18 cellular contexts compared by ENCODE assay signal in genomic region chr7:483656-484364, GRCh38. TPM values are rescaled to one million over a fixed set of nuclear protein-coding genes. Genes with fewer than 3 reads are reported as not detected.
DNase-seq lines count a peak whose midpoint lies in the region; ATAC-seq, FAIRE-seq and TF ChIP-seq lines count a peak whose summit lies in the region.
"Had no signal": no experiment of that assay in that cellular context is flagged by ENCODE, and none has a peak within 500 bp of the region (broad histone marks: within the 10 kb centered on the region; RNA-seq: fewer than 3 reads in every experiment).

No MANE protein-coding gene starts in this region.

- H3K9me3 Mint-ChIP-seq in nephron = peaks cover 10% of the 10 kb centered on the region

- H3K27me3 ChIP-seq in NT2/D1 (ENCODE audit: insufficient read depth, insufficient read length) (peaks cover 17% of the 10 kb centered on the region), H1 (replicated peaks in 1 of 4; ENCODE audit: control insufficient read depth in 3 of 4, extremely low read depth in 1 of 4, insufficient read depth in 3 of 4, low read length in 3 of 4) (no peaks in the 10 kb centered on the region; a peak in 1 of 7 replicates), spleen (replicated peaks in 1 of 7) (peaks cover 0 to 40% (median 0%) of the 10 kb centered on the region in 7 donors)
- H3K27me3 ChIP-seq: SJCRH30 had no signal

- H2BK120ac ChIP-seq in H1 (replicated peaks; ENCODE audit: low read depth, low read length) = no peak overlapping the region

- no peaks in the 10 kb centered on the region for H3K79me1 ChIP-seq in H1 (ENCODE audit: low read depth, low read length)

- H3K4me3 ChIP-seq in NT2/D1 (ENCODE audit: insufficient read length, low read depth) = no peak overlapping the region
- no peak overlapping the region for H3K4me3 ChIP-seq in H1 (ENCODE audit: extremely low read depth in 1 of 4, insufficient read depth in 2 of 4, low read depth in 3 of 4, low read length in 4 of 4)
- no peak overlapping the region for H3K4me3 ChIP-seq in spleen
- H3K4me3 ChIP-seq: GM23248, SJCRH30 had no signal

- H2BK20ac ChIP-seq in H1 (ENCODE audit: low read length) = no peak overlapping the region

- H2AFZ ChIP-seq in H1 (ENCODE audit: low read length) = no peak overlapping the region
- H2AFZ ChIP-seq: GM23248 had no signal

- no peak overlapping the region for H2AK5ac ChIP-seq in H1 (ENCODE audit: low read depth, low read length)

- CTCF ChIA-PET in H1 (lab: Charles Lee; ENCODE audit: partially characterized antibody) = interaction anchor here (2.0 kb wide), 1 partner anchor 162 kb away, joined by 4 read pairs; no protein-coding TSS in a partner anchor

- H3K36me3 Mint-ChIP-seq in nephron (ENCODE audit: low read depth) = peaks cover 9% of the 10 kb centered on the region

- H4K5ac ChIP-seq in H1 (ENCODE audit: insufficient read length, low read depth, low read length) = no peak overlapping the region

- no peak for TF ChIP-seq RAD21 in H1 (IDR thresholded peaks at IDR 0.05 in 1 of 2, conservative IDR thresholded peaks at IDR 0.05 in 1 of 2; ENCODE audit: low read depth in 2 of 2, low read length in 2 of 2)

- H3K79me2 ChIP-seq in H1 (ENCODE audit: control insufficient read depth in 1 of 2, insufficient read depth in 2 of 2, low read length in 2 of 2) = no peaks in the 10 kb centered on the region

- 0 out of 2 replicates have a peak, but pooled peaks cover 8% of the 10 kb centered on the region for H3K9me3 ChIP-seq in NT2/D1 (ENCODE audit: insufficient read depth, low read length)
- H3K9me3 ChIP-seq in H1 (ENCODE audit: insufficient read depth in 2 of 2, low read depth in 1 of 2, low read length in 1 of 2) = no peaks in the 10 kb centered on the region
- H3K9me3 ChIP-seq in spleen = no peaks in the 10 kb centered on the region
- H3K9me3 ChIP-seq: SJCRH30 had no signal

- TF ChIP-seq EP300 in H1 (IDR thresholded peaks at IDR 0.05; ENCODE audit: borderline replicate concordance in 1 of 2, low read depth in 2 of 2, low read length in 2 of 2) = no peak

- no peak overlapping the region for H3K14ac ChIP-seq in H1 (ENCODE audit: insufficient read length)

- no peak overlapping the region for H3K4ac ChIP-seq in H1 (replicated peaks; ENCODE audit: insufficient read length, low read depth, low read length)

- peaks cover 0 to 13% of the 10 kb centered on the region in 2 experiments for H4K20me1 ChIP-seq in H1 (replicated peaks in 1 of 2; ENCODE audit: control insufficient read depth in 1 of 2, insufficient read depth in 2 of 2, low read length in 2 of 2)

- no peak overlapping the region; the same call in 1 of the 2 replicates for H3K18ac ChIP-seq in H1 (ENCODE audit: extremely low read depth, low read length)

- no peak overlapping the region for H4K91ac ChIP-seq in H1 (replicated peaks; ENCODE audit: insufficient read length, low read length)

- TF ChIP-seq CTCF in H1 (IDR thresholded peaks at IDR 0.05; ENCODE audit: control extremely low read depth in 1 of 3, insufficient read depth in 1 of 3, low read depth in 1 of 3, low read length in 3 of 3) (no peak), nephron (IDR thresholded peaks at IDR 0.05; ENCODE audit: unreplicated experiment in 3 of 3) (no peak), spleen (IDR thresholded peaks at IDR 0.05 in 8 of 11, conservative IDR thresholded peaks at IDR 0.05 in 3 of 11) (no peak)

- DNase-seq in NT2/D1 (ENCODE audit: low read depth, low spot score) = no peak
- no peak for DNase-seq in H1 (ENCODE audit: low read depth in 1 of 2, low spot score in 2 of 2)
- DNase-seq in spleen = peak; percentile 56
- DNase-seq in GM19238 (ENCODE audit: insufficient read length, low spot score) = no peak
- no peak for DNase-seq in amniotic stem cell (lab: John Stamatoyannopoulos, UW)
- DNase-seq: ACHN, C1 segment of cervical spinal cord, GM23248, KBM-7, NCI-H187, NCI-H226, NCI-H524, NCI-H82, PC-3, SJCRH30 had no signal

- no peak overlapping the region for H2BK5ac ChIP-seq in H1 (ENCODE audit: low read depth, low read length)

- peak overlapping the region; percentile 33 to 40 (median 38) for H3K4me3 Mint-ChIP-seq in nephron

- H2BK12ac ChIP-seq in H1 (ENCODE audit: low read depth, low read length) = 0 out of 2 replicates have a peak overlapping the region, but pooled peaks have one; percentile 39

- H3K27ac ChIP-seq in H1 (ENCODE audit: low read depth, low read length) (no peak overlapping the region), spleen (no peak overlapping the region)
- H3K27ac ChIP-seq: GM23248, SJCRH30 had no signal

- intact Hi-C loops in spleen (cut with DNase I; ENCODE audit: low total_unique reads) = no loop called here

- peaks cover 60% of the 10 kb centered on the region for H3K4me1 Mint-ChIP-seq in nephron

- no peak for FAIRE-seq in H1 (lab: Jason Lieb, UNC)
- FAIRE-seq: D721Med had no signal

- 95% methylated on average over 10 of the region's 10 CpGs; no CpG with 5 or more reads in 1 of the 2 experiments for WGBS in H1 (ENCODE audit: extremely low coverage in 1 of 2, insufficient coverage in 1 of 2, insufficient read length in 1 of 2, insufficient replicate concordance in 2 of 2, low coverage in 1 of 2, low lambda C conversion rate in 2 of 2, missing lambda C conversion rate in 1 of 2), 2 experiments
- WGBS in spleen, 5 donors = 64 to 77% (median 72%) methylated on average over 7 to 10 of the region's 10 CpGs

- H3K4me1 ChIP-seq in NT2/D1 (ENCODE audit: insufficient read depth, insufficient read length) = peaks cover 28% of the 10 kb centered on the region
- peaks cover 0 to 28% (median 12%) of the 10 kb centered on the region in 4 experiments; a peak in 6 of 7 replicates for H3K4me1 ChIP-seq in H1 (replicated peaks in 1 of 4; ENCODE audit: control insufficient read depth in 3 of 4, insufficient read depth in 4 of 4, low read length in 3 of 4)
- peaks cover 3 to 22% (median 11%) of the 10 kb centered on the region in 6 donors for H3K4me1 ChIP-seq in spleen

- no peak overlapping the region for H3K4me2 ChIP-seq in H1 (ENCODE audit: insufficient read depth in 1 of 2, low read depth in 2 of 2, low read length in 2 of 2)

- peak overlapping the region; percentile 84 to 91 (median 90) for H3K27ac Mint-ChIP-seq in nephron

- peaks cover 31% of the 10 kb centered on the region for H3K27me3 Mint-ChIP-seq in nephron (ENCODE audit: low read depth)

- H3K56ac ChIP-seq in H1 (replicated peaks; ENCODE audit: insufficient read length, low read depth, low read length) = peak overlapping the region; percentile 98

- H3K23me2 ChIP-seq in H1 (ENCODE audit: low read depth, low read length) = peaks cover 15% of the 10 kb centered on the region; the same call in 1 of the 2 replicates

- H3K36me3 ChIP-seq in NT2/D1 (ENCODE audit: insufficient read depth, insufficient read length, low read length) (no peaks in the 10 kb centered on the region), H1 (ENCODE audit: control insufficient read depth in 2 of 4, insufficient read depth in 4 of 4, low read length in 3 of 4) (no peaks in the 10 kb centered on the region), spleen (no peaks in the 10 kb centered on the region)
- H3K36me3 ChIP-seq: SJCRH30 had no signal

- TF ChIP-seq POLR2A in H1 (IDR thresholded peaks at IDR 0.05; ENCODE audit: control extremely low read depth in 1 of 2, low read depth in 2 of 2, low read length in 2 of 2) = no peak
- TF ChIP-seq POLR2A in spleen (IDR thresholded peaks at IDR 0.05) = no peak

- H2BK15ac ChIP-seq in H1 (ENCODE audit: low read length) = 0 out of 2 replicates have a peak overlapping the region, but pooled peaks have one; percentile 29

- POLR2A ChIA-PET in H1 (lab: Charles Lee; ENCODE audit: partially characterized antibody) = no interaction called here

- ATAC-seq in HG03196 (IDR thresholded peaks at IDR 0.05; ENCODE audit: unreplicated experiment) = no peak
- ATAC-seq: PC-3 had no signal

- H3K23ac ChIP-seq in H1 (ENCODE audit: insufficient read length) = no peak overlapping the region

- H3K9ac ChIP-seq in NT2/D1 (ENCODE audit: insufficient read length, low read depth) (peak overlapping the region; percentile 24), H1 (replicated peaks in 1 of 4; ENCODE audit: extremely low read depth in 1 of 4, low read depth in 3 of 4, low read length in 3 of 4) (no peak overlapping the region)
- H3K9ac ChIP-seq: GM23248 had no signal

- H4K8ac ChIP-seq in H1 (ENCODE audit: extremely low read depth, insufficient read depth, low read length) = no peak overlapping the region

TF ChIP-seq in H1, 55 proteins besides CTCF, POLR2A, EP300 and RAD21 (continues in another document):
- TF ChIP-seq SIX5 (IDR thresholded peaks at IDR 0.05; ENCODE audit: low read depth, low read length) = no peak
- TF ChIP-seq BRCA1 (IDR thresholded peaks at IDR 0.05; ENCODE audit: low read depth, low read length) = no peak
- no peak for TF ChIP-seq NANOG (IDR thresholded peaks at IDR 0.05; ENCODE audit: insufficient read depth, low read depth, low read length, poor library complexity, severe bottlenecking)
- no peak for TF ChIP-seq RBBP5 (IDR thresholded peaks at IDR 0.05; ENCODE audit: borderline replicate concordance, low read depth, low read length)
- no peak for TF ChIP-seq RXRA (IDR thresholded peaks at IDR 0.05; ENCODE audit: insufficient read depth, low read depth, low read length)
- TF ChIP-seq CEBPB (IDR thresholded peaks at IDR 0.05; ENCODE audit: low read depth, low read length) = no peak
- TF ChIP-seq, protein P1, sequence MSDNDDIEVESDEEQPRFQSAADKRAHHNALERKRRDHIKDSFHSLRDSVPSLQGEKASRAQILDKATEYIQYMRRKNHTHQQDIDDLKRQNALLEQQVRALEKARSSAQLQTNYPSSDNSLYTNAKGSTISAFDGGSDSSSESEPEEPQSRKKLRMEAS (IDR thresholded peaks at IDR 0.05) = no peak

RNA-seq across cellular contexts. Expression of gene PDGFA, which starts 35.8 kb away (rescaled TPM):
- total RNA-seq in H1 (2021; fragmentation: NEBNext Ultra II Directional; extraction: Animal tissue kit (Norgen Biotek cat#: 25700)) = 38.0 and 43.0 TPM in 2 replicates
- polyA plus RNA-seq in H1 (2011; rRNA removed) (21.1 and 22.3 TPM in 2 replicates), spleen (10 to 100 TPM in 1 of 3 donors, 1 to 10 TPM in 2; 6.1 to 16.8 (median 9.9) TPM)
- polyA plus RNA-seq in H1 (2011; cell fraction: cytosol; rRNA removed) = 18.1 TPM
- polyA plus RNA-seq in H1 (2011; cell fraction: nucleus; rRNA removed) = 42.6 TPM
- 42.0 to 59.5 TPM (median 51.8 TPM) in 4 replicates for polyA plus RNA-seq in H1 (2012, experiment 1 of 2)
- polyA plus RNA-seq in H1 (2012, experiment 2 of 2) = 33.3 TPM
- 34.8 TPM for polyA plus RNA-seq in H1 (2013, experiment 1 of 2)
- polyA plus RNA-seq in H1 (2013, experiment 2 of 2) = 38.8 TPM
- polyA minus RNA-seq in H1 (2011; rRNA and poly(A)+ RNA removed) = 46.5 and 53.1 TPM in 2 replicates
- polyA minus RNA-seq in H1 (2011; cell fraction: cytosol; rRNA and poly(A)+ RNA removed) = 78.2 TPM
- polyA minus RNA-seq in H1 (2011; cell fraction: nucleus; rRNA and poly(A)+ RNA removed) = 31.0 TPM
- total RNA-seq in spleen = 10 to 100 TPM; 16.1 to 49.5 (median 24.5) TPM
